1 cellular context compared by ENCODE assay signal in the genomic region with DNA sequence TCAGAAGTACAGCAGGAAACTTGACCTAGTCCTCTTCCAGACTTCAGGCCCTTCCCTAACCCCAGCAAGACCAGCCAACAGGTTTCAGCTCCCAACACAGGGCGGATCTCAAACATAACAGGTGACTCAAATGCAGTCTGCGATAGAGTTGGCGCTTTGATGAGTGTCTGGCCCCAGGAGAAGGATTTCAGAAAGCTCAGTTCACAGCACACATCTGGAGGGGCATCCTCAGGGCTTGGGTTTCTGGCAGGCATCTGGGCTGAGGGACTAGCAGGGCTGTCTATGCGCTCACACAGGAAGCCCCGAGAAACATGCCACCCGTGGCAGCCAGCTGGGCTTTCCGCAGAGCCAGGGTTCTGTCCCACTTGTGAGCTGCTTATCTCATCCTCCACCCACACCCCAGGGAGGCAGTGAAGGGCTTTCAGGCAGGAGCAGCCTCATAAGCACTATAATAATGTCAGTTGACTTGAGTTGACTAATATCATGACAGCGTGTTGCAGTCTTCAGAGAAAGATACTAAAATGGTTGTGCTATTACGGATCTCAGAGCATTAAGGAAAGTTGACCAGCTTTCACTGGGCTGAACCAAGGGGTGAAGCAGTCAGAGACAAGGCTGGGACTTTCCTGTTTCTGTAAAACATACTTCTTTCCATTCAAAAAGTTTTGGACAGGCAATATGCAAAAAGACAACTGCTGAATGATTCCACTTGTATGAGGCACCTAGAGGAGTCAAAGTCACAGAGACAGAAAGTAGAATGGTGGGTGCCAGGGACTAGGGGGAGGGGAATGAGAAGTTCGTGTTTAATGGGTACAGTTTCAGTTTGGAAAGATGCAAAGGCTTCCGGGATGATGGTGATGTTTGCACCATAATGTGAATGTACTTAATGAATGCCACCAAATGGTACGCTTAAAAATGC.
TF ChIP-seq lines count a peak whose summit lies in the region.

No MANE protein-coding gene starts in this region.

TF ChIP-seq in K562, 482 proteins besides CTCF, POLR2A, EP300 and RAD21 (continued from another document and continues in another):
- TF ChIP-seq, protein P1, sequence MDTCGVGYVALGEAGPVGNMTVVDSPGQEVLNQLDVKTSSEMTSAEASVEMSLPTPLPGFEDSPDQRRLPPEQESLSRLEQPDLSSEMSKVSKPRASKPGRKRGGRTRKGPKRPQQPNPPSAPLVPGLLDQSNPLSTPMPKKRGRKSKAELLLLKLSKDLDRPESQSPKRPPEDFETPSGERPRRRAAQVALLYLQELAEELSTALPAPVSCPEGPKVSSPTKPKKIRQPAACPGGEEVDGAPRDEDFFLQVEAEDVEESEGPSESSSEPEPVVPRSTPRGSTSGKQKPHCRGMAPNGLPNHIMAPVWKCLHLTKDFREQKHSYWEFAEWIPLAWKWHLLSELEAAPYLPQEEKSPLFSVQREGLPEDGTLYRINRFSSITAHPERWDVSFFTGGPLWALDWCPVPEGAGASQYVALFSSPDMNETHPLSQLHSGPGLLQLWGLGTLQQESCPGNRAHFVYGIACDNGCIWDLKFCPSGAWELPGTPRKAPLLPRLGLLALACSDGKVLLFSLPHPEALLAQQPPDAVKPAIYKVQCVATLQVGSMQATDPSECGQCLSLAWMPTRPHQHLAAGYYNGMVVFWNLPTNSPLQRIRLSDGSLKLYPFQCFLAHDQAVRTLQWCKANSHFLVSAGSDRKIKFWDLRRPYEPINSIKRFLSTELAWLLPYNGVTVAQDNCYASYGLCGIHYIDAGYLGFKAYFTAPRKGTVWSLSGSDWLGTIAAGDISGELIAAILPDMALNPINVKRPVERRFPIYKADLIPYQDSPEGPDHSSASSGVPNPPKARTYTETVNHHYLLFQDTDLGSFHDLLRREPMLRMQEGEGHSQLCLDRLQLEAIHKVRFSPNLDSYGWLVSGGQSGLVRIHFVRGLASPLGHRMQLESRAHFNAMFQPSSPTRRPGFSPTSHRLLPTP (IDR thresholded peaks at IDR 0.05; ENCODE audit: borderline replicate concordance, extremely low read depth, insufficient read length), result no peak
- peak; percentile 33; the same call in 1 of the 2 replicates for TF ChIP-seq ATF7 (IDR thresholded peaks at IDR 0.05)
- TF ChIP-seq, protein P2, sequence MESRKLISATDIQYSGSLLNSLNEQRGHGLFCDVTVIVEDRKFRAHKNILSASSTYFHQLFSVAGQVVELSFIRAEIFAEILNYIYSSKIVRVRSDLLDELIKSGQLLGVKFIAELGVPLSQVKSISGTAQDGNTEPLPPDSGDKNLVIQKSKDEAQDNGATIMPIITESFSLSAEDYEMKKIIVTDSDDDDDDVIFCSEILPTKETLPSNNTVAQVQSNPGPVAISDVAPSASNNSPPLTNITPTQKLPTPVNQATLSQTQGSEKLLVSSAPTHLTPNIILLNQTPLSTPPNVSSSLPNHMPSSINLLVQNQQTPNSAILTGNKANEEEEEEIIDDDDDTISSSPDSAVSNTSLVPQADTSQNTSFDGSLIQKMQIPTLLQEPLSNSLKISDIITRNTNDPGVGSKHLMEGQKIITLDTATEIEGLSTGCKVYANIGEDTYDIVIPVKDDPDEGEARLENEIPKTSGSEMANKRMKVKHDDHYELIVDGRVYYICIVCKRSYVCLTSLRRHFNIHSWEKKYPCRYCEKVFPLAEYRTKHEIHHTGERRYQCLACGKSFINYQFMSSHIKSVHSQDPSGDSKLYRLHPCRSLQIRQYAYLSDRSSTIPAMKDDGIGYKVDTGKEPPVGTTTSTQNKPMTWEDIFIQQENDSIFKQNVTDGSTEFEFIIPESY (CRISPR knock-in tag; IDR thresholded peaks at IDR 0.05), result peak; percentile 64
- no peak for TF ChIP-seq DIDO1 (tag; IDR thresholded peaks at IDR 0.05; ENCODE audit: low read depth)
- TF ChIP-seq, protein P3, sequence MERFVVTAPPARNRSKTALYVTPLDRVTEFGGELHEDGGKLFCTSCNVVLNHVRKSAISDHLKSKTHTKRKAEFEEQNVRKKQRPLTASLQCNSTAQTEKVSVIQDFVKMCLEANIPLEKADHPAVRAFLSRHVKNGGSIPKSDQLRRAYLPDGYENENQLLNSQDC (CRISPR knock-in tag; IDR thresholded peaks at IDR 0.05), result no peak
- TF ChIP-seq, protein P4, sequence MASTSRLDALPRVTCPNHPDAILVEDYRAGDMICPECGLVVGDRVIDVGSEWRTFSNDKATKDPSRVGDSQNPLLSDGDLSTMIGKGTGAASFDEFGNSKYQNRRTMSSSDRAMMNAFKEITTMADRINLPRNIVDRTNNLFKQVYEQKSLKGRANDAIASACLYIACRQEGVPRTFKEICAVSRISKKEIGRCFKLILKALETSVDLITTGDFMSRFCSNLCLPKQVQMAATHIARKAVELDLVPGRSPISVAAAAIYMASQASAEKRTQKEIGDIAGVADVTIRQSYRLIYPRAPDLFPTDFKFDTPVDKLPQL (IDR thresholded peaks at IDR 0.05; ENCODE audit: extremely low read depth, insufficient read length), result no peak
- TF ChIP-seq JUN (IDR thresholded peaks at IDR 0.05; ENCODE audit: borderline replicate concordance, low read depth, low read length), result 0 out of 2 replicates have a peak, but pooled peaks have one; percentile 8
- no peak for TF ChIP-seq JUN (CRISPR knock-in tag; IDR thresholded peaks at IDR 0.05; ENCODE audit: borderline replicate concordance)
- 0 out of 2 replicates have a peak, but pooled peaks have one; percentile 57 for TF ChIP-seq KLF6 (CRISPR knock-in tag; IDR thresholded peaks at IDR 0.05; ENCODE audit: borderline replicate concordance)
- TF ChIP-seq, protein P5, sequence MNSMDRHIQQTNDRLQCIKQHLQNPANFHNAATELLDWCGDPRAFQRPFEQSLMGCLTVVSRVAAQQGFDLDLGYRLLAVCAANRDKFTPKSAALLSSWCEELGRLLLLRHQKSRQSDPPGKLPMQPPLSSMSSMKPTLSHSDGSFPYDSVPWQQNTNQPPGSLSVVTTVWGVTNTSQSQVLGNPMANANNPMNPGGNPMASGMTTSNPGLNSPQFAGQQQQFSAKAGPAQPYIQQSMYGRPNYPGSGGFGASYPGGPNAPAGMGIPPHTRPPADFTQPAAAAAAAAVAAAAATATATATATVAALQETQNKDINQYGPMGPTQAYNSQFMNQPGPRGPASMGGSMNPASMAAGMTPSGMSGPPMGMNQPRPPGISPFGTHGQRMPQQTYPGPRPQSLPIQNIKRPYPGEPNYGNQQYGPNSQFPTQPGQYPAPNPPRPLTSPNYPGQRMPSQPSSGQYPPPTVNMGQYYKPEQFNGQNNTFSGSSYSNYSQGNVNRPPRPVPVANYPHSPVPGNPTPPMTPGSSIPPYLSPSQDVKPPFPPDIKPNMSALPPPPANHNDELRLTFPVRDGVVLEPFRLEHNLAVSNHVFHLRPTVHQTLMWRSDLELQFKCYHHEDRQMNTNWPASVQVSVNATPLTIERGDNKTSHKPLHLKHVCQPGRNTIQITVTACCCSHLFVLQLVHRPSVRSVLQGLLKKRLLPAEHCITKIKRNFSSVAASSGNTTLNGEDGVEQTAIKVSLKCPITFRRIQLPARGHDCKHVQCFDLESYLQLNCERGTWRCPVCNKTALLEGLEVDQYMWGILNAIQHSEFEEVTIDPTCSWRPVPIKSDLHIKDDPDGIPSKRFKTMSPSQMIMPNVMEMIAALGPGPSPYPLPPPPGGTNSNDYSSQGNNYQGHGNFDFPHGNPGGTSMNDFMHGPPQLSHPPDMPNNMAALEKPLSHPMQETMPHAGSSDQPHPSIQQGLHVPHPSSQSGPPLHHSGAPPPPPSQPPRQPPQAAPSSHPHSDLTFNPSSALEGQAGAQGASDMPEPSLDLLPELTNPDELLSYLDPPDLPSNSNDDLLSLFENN (IDR thresholded peaks at IDR 0.05; ENCODE audit: low read depth in 2 of 2, low read length in 2 of 2), result peak in 1 of 2 experiments; percentile 55; a peak in 1 of 4 replicates
- no peak for TF ChIP-seq ETV1 (tag; conservative IDR thresholded peaks at IDR 0.05; ENCODE audit: low read depth)
- TF ChIP-seq, protein P6, sequence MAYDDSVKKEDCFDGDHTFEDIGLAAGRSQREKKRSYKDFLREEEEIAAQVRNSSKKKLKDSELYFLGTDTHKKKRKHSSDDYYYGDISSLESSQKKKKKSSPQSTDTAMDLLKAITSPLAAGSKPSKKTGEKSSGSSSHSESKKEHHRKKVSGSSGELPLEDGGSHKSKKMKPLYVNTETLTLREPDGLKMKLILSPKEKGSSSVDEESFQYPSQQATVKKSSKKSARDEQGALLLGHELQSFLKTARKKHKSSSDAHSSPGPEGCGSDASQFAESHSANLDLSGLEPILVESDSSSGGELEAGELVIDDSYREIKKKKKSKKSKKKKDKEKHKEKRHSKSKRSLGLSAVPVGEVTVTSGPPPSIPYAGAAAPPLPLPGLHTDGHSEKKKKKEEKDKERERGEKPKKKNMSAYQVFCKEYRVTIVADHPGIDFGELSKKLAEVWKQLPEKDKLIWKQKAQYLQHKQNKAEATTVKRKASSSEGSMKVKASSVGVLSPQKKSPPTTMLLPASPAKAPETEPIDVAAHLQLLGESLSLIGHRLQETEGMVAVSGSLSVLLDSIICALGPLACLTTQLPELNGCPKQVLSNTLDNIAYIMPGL (CRISPR knock-in tag; IDR thresholded peaks at IDR 0.05), result no peak
- peak; percentile 32; the same call in 1 of the 2 replicates for TF ChIP-seq TCF3 (CRISPR knock-in tag; IDR thresholded peaks at IDR 0.05)
- TF ChIP-seq SMAD1 (IDR thresholded peaks at IDR 0.05; ENCODE audit: low read depth, low read length, partially characterized antibody), result no peak
- TF ChIP-seq MTA3 (IDR thresholded peaks at IDR 0.05; ENCODE audit: borderline replicate concordance), result peak; percentile 70; the same call in 1 of the 2 replicates
- no peak for TF ChIP-seq U2AF1 (optimal IDR thresholded peaks at IDR 0.05; ENCODE audit: low read depth, low read length)
- TF ChIP-seq, protein P7, sequence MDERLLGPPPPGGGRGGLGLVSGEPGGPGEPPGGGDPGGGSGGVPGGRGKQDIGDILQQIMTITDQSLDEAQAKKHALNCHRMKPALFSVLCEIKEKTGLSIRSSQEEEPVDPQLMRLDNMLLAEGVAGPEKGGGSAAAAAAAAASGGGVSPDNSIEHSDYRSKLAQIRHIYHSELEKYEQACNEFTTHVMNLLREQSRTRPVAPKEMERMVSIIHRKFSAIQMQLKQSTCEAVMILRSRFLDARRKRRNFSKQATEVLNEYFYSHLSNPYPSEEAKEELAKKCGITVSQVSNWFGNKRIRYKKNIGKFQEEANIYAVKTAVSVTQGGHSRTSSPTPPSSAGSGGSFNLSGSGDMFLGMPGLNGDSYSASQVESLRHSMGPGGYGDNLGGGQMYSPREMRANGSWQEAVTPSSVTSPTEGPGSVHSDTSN (CRISPR knock-in tag; IDR thresholded peaks at IDR 0.05; ENCODE audit: low read depth), result no peak
- TF ChIP-seq, protein P7 (tag; conservative IDR thresholded peaks at IDR 0.05; ENCODE audit: low read depth), result peak; percentile 49; the same call in 1 of the 2 replicates
- TF ChIP-seq CHD4 (IDR thresholded peaks at IDR 0.05; ENCODE audit: insufficient read depth, insufficient replicate concordance, low read depth, low read length, poor library complexity, severe bottlenecking), result no peak
- TF ChIP-seq, protein P8, sequence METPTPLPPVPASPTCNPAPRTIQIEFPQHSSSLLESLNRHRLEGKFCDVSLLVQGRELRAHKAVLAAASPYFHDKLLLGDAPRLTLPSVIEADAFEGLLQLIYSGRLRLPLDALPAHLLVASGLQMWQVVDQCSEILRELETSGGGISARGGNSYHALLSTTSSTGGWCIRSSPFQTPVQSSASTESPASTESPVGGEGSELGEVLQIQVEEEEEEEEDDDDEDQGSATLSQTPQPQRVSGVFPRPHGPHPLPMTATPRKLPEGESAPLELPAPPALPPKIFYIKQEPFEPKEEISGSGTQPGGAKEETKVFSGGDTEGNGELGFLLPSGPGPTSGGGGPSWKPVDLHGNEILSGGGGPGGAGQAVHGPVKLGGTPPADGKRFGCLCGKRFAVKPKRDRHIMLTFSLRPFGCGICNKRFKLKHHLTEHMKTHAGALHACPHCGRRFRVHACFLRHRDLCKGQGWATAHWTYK (CRISPR knock-in tag; IDR thresholded peaks at IDR 0.05), result peak; percentile 68; the same call in 1 of the 2 replicates
- TF ChIP-seq, protein P9, sequence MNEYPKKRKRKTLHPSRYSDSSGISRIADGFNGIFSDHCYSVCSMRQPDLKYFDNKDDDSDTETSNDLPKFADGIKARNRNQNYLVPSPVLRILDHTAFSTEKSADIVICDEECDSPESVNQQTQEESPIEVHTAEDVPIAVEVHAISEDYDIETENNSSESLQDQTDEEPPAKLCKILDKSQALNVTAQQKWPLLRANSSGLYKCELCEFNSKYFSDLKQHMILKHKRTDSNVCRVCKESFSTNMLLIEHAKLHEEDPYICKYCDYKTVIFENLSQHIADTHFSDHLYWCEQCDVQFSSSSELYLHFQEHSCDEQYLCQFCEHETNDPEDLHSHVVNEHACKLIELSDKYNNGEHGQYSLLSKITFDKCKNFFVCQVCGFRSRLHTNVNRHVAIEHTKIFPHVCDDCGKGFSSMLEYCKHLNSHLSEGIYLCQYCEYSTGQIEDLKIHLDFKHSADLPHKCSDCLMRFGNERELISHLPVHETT (CRISPR knock-in tag; conservative IDR thresholded peaks at IDR 0.05 in 1 of 2, IDR thresholded peaks at IDR 0.05 in 1 of 2), result 0 out of 4 replicates have a peak, but pooled peaks of 1 of the 2 experiments have one; percentile 66
- TF ChIP-seq CBX3 (IDR thresholded peaks at IDR 0.05; ENCODE audit: borderline replicate concordance in 1 of 2, low read length in 2 of 2), result no peak
- peak; percentile 48; the same call in 1 of the 2 replicates for TF ChIP-seq JUND (IDR thresholded peaks at IDR 0.05; ENCODE audit: borderline replicate concordance, low read depth, low read length)
- TF ChIP-seq JUND (tag; IDR thresholded peaks at IDR 0.05; ENCODE audit: borderline replicate concordance, low read depth, low read length), result peak; percentile 31; the same call in 1 of the 3 replicates
- TF ChIP-seq EHMT2 (IDR thresholded peaks at IDR 0.05), result 0 out of 2 replicates have a peak, but pooled peaks have one; percentile 31
